ENCODE assay signal across 1 cellular context in the genomic region with DNA sequence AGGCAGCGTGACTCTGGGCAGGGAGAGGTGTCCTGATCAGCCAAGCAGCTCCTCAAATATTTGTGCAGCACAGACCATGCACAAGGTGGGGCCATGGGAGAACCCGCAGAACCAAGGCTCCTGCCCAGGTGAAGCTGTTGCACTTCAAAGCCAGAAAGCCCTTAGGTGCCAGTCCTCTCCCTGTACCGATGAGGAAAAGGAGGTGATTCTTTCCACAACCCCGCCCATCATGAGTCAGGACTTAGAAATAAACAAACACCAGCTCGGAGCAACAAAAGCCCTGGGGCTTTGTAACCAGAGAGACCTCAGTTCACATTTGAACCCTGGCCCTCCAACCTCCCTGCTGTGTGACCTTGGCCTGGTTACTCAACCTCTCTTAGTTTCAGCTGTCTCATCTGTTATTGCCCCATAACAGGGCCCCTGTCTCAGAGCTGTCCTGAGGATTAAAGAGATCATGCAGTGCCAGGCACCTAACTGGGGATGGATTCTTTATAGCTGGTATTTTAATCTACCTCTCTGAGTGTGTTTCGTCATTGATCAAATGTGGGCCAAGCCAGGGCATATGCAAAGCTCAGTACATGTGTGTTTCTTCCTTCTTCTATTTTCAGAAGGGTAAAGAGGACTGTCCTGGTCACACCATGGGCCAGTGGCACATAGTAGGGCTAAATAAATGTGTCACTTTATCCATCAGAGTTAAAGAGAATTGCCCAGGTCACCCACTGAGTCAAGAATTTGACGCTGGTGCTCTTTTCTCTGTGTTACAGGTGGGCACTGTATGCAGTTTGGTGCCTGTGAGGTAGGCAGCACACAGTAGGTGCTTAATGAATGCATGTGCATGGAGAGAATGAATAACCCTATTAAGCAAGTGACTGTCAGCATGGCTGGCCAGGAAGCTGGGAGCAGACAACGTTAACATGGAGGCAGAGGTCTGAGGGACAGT.
TF ChIP-seq lines count a peak whose summit lies in the region.

No MANE protein-coding gene starts in this region.

TF ChIP-seq in HepG2, 621 proteins besides CTCF, POLR2A, EP300 and RAD21 (continued from another document):
- TF ChIP-seq, protein P1, sequence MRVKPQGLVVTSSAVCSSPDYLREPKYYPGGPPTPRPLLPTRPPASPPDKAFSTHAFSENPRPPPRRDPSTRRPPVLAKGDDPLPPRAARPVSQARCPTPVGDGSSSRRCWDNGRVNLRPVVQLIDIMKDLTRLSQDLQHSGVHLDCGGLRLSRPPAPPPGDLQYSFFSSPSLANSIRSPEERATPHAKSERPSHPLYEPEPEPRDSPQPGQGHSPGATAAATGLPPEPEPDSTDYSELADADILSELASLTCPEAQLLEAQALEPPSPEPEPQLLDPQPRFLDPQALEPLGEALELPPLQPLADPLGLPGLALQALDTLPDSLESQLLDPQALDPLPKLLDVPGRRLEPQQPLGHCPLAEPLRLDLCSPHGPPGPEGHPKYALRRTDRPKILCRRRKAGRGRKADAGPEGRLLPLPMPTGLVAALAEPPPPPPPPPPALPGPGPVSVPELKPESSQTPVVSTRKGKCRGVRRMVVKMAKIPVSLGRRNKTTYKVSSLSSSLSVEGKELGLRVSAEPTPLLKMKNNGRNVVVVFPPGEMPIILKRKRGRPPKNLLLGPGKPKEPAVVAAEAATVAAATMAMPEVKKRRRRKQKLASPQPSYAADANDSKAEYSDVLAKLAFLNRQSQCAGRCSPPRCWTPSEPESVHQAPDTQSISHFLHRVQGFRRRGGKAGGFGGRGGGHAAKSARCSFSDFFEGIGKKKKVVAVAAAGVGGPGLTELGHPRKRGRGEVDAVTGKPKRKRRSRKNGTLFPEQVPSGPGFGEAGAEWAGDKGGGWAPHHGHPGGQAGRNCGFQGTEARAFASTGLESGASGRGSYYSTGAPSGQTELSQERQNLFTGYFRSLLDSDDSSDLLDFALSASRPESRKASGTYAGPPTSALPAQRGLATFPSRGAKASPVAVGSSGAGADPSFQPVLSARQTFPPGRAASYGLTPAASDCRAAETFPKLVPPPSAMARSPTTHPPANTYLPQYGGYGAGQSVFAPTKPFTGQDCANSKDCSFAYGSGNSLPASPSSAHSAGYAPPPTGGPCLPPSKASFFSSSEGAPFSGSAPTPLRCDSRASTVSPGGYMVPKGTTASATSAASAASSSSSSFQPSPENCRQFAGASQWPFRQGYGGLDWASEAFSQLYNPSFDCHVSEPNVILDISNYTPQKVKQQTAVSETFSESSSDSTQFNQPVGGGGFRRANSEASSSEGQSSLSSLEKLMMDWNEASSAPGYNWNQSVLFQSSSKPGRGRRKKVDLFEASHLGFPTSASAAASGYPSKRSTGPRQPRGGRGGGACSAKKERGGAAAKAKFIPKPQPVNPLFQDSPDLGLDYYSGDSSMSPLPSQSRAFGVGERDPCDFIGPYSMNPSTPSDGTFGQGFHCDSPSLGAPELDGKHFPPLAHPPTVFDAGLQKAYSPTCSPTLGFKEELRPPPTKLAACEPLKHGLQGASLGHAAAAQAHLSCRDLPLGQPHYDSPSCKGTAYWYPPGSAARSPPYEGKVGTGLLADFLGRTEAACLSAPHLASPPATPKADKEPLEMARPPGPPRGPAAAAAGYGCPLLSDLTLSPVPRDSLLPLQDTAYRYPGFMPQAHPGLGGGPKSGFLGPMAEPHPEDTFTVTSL (CRISPR knock-in tag; IDR thresholded peaks at IDR 0.05; ENCODE audit: borderline replicate concordance) = peak; percentile 47; the same call in 1 of the 2 replicates
